12 cellular contexts compared by ENCODE assay signal in genomic region chr22:37750596-37751162, GRCh38. TPM values are rescaled to one million over a fixed set of nuclear protein-coding genes. Genes with fewer than 3 reads are reported as not detected.
DNase-seq lines count a peak whose midpoint lies in the region; ATAC-seq, FAIRE-seq and TF ChIP-seq lines count a peak whose summit lies in the region.
"Had no signal": no experiment of that assay in that cellular context is flagged by ENCODE, and none has a peak within 500 bp of the region (broad histone marks: within the 10 kb centered on the region; RNA-seq: fewer than 3 reads in every experiment).

No MANE protein-coding gene starts in this region.

- no TSS peak for BruUV-seq in PC-9 (replicated peaks; lab: Mats Ljungman, UMichigan)

- no peaks in the 10 kb centered on the region for H4K20me1 ChIP-seq in PC-9 (ENCODE audit: insufficient read depth)

- DNase-seq in PC-9 (peak; percentile 36 to 83), esophagus squamous epithelium (lab: John Stamatoyannopoulos, UW) (no peak), HTR-8/SVneo (ENCODE audit: insufficient read length, low spot score) (no peak), SIG-M5 treated with dmso at 0.1 percent for 504 hours (lab: John Stamatoyannopoulos, UW; ENCODE audit: unreplicated experiment) (no peak)
- no peak for DNase-seq in stimulated activated naive CD4-positive, alpha-beta T cell (lab: John Stamatoyannopoulos, UW)
- DNase-seq: activated CD4-positive, alpha-beta T cell treated with anti-CD3 and anti-CD28 coated beads for 48 hours; activated naive CD4-positive, alpha-beta T cell; H7; NCI-H510A had no signal

- H3K79me2 ChIP-seq in ACC112 (ENCODE audit: control insufficient read depth, insufficient read depth, low read length, unreplicated experiment) (peaks cover 52% of the 10 kb centered on the region), PC-9 (ENCODE audit: low read depth) (peaks cover 67% of the 10 kb centered on the region)

- H3K4me1 ChIP-seq in ACC112 (ENCODE audit: control insufficient read depth, insufficient read depth, low read length, unreplicated experiment) (peaks cover 66% of the 10 kb centered on the region), PC-9 (replicated peaks; ENCODE audit: insufficient read depth) (peaks cover 81% of the 10 kb centered on the region), esophagus squamous epithelium (peaks cover 67 to 89% (median 70%) of the 10 kb centered on the region in 3 donors), rectal smooth muscle tissue (ENCODE audit: control insufficient read depth, insufficient read depth, low read length) (peaks cover 43% of the 10 kb centered on the region)

- H3K9me3 ChIP-seq in PC-9 (ENCODE audit: insufficient read depth, low read depth) (no peaks in the 10 kb centered on the region), esophagus squamous epithelium (no peaks in the 10 kb centered on the region)

- no peak for TF ChIP-seq CTCF in PC-9 (conservative IDR thresholded peaks at IDR 0.05)
- no peak for TF ChIP-seq CTCF in esophagus squamous epithelium (IDR thresholded peaks at IDR 0.05)

- H3K4me2 ChIP-seq in PC-9: peak overlapping the region; percentile 75

- H3K9me2 ChIP-seq in PC-9 (ENCODE audit: insufficient read depth): no peaks in the 10 kb centered on the region

- CTCF ChIA-PET in PC-9 (lab: Charles Lee): interaction anchor here (0.6 kb wide), 1 partner anchor 147 kb away, joined by 3 read pairs; no protein-coding TSS in a partner anchor

- no peak for ATAC-seq in HG03354 (IDR thresholded peaks at IDR 0.05; ENCODE audit: poor library complexity, severe bottlenecking, unreplicated experiment)

- TF ChIP-seq POLR2A in esophagus squamous epithelium (IDR thresholded peaks at IDR 0.05): no peak

- no peak for FAIRE-seq in HTR-8/SVneo (lab: Jason Lieb, UNC)

- H3F3A ChIP-seq in PC-9 (ENCODE audit: insufficient read depth, low read depth): peaks cover 82% of the 10 kb centered on the region

- H3K4me3 ChIP-seq in ACC112 (ENCODE audit: low read depth, low read length) (no peak overlapping the region), PC-9 (no peak overlapping the region), esophagus squamous epithelium (peak overlapping the region in 1 of 4 donors; percentile 14), rectal smooth muscle tissue (ENCODE audit: low read length) (no peak overlapping the region)

- whole genome bisulfite sequencing in esophagus squamous epithelium, 2 donors: 64 to 70% methylated on average over 7 to 8 of the region's 14 CpGs

- POLR2A ChIA-PET in PC-9 (lab: Charles Lee; ENCODE audit: unreplicated experiment): interaction anchor here (0.6 kb wide), 1 partner anchor 56 kb away, joined by 4 read pairs; no protein-coding TSS in a partner anchor

- H3K27ac ChIP-seq in ACC112 (ENCODE audit: low read depth, low read length) (peak overlapping the region; percentile 96), PC-9 (peak overlapping the region; percentile 95), esophagus squamous epithelium (peak overlapping the region; percentile 92 to 99 (median 98)), rectal smooth muscle tissue (ENCODE audit: low read depth, low read length) (peak overlapping the region; percentile 91)

- H3K36me3 ChIP-seq in ACC112 (ENCODE audit: insufficient read depth, low read length) (no peaks in the 10 kb centered on the region), PC-9 (ENCODE audit: low read depth) (peaks cover 14% of the 10 kb centered on the region), esophagus squamous epithelium (peaks cover 8 to 28% (median 15%) of the 10 kb centered on the region in 3 donors), rectal smooth muscle tissue (ENCODE audit: control insufficient read depth, insufficient read depth, low read length) (peaks cover 13% of the 10 kb centered on the region)

- peak overlapping the region; percentile 25 for H3K9ac ChIP-seq in rectal smooth muscle tissue (ENCODE audit: low read length)

- intact Hi-C loops in PC-9 (cut with micrococcal nuclease; ENCODE audit: unreplicated experiment) (loop anchor here (5.0 to 10.0 kb wide), 2 partner anchors 206 to 238 kb away; no protein-coding TSS in a partner anchor), esophagus squamous epithelium (cut with DNase I) (no loop called here)

- H2AFZ ChIP-seq in ACC112 (ENCODE audit: low read length, unreplicated experiment): no peak overlapping the region
- H2AFZ ChIP-seq in PC-9: no peak overlapping the region

- H3K27me3 ChIP-seq in ACC112 (ENCODE audit: insufficient read depth, low read length): no peaks in the 10 kb centered on the region
- no peaks in the 10 kb centered on the region for H3K27me3 ChIP-seq in PC-9 (ENCODE audit: insufficient read depth, low read depth)
- H3K27me3 ChIP-seq in esophagus squamous epithelium: no peaks in the 10 kb centered on the region
- no peaks in the 10 kb centered on the region for H3K27me3 ChIP-seq in rectal smooth muscle tissue (ENCODE audit: control insufficient read depth, insufficient read depth, low read length)

RNA-seq across cellular contexts. Expression of gene TRIOBP, which starts 53.8 kb away (rescaled TPM):
- 170 and 172 TPM in 2 replicates for total RNA-seq in PC-9 (2021)
- 100 to 1,000 TPM in 2 of 4 donors, 10 to 100 TPM in 2; 67.6 to 149 (median 108) TPM for total RNA-seq in esophagus squamous epithelium

RNA-seq across cellular contexts. Expression of gene GCAT, which starts 57.1 kb away (rescaled TPM):
- 32.3 and 37.7 TPM in 2 replicates for total RNA-seq in PC-9 (2021)
- 10 to 100 TPM; 14.3 to 22.5 (median 20.7) TPM for total RNA-seq in esophagus squamous epithelium

Comparison
In these comparisons a context has a peak if more than half of its experiments do, and no peak if none do; other contexts are left out.
1. DNase-seq: peak in PC-9 (2 of 2); none in esophagus squamous epithelium (single experiment), stimulated activated naive CD4-positive, alpha-beta T cell (0 of 6), HTR-8/SVneo (single experiment) and SIG-M5 treated with dmso at 0.1 percent for 504 hours (single experiment).
2. Peak in every context shown above with its lines, with median percentiles within 50 percentile points of each other: H3K27ac ChIP-seq.